In genomic region chr20:5606347-5606746, GRCh38 we compare ENCODE assay signal across 14 cellular contexts. TPM values are rescaled to one million over a fixed set of nuclear protein-coding genes. Genes with fewer than 3 reads are reported as not detected.
DNase-seq lines count a peak whose midpoint lies in the region; ATAC-seq and TF ChIP-seq lines count a peak whose summit lies in the region.
"Had no signal": no experiment of that assay in that cellular context is flagged by ENCODE, and none has a peak within 500 bp of the region (broad histone marks: within the 10 kb centered on the region; RNA-seq: fewer than 3 reads in every experiment).

No MANE protein-coding gene starts in this region.

- intact Hi-C loops in OCI-LY7 (cut with micrococcal nuclease; ENCODE audit: unreplicated experiment), result loop anchor here (5.0 kb wide), 1 partner anchor 181 kb away; no protein-coding TSS in a partner anchor
- intact Hi-C loops in posterior cingulate gyrus (cut with DNase I), result no loop called here

- no peak for ATAC-seq in effector memory CD8-positive, alpha-beta T cell (replicated peaks)
- ATAC-seq in stimulated activated naive B cell treated with anti-CD40 and anti-IgM and Interleukin-4, amounts not matched to agents 10 μg/mL and 1 μg/mL and 100 μg/mL, for 72 hours (replicated peaks), result no peak

- H3K4me3 ChIP-seq in OCI-LY7 (ENCODE audit: low read depth, low read length, poor library complexity, severe bottlenecking), result peak overlapping the region; percentile 79
- no peak overlapping the region for H3K4me3 ChIP-seq in endodermal cell (ENCODE audit: low read length)
- H3K4me3 ChIP-seq: SJSA1 had no signal

- POLR2A ChIA-PET in OCI-LY7 (lab: Charles Lee), result interaction anchor here (0.6 to 1.8 kb wide), 18 partner anchors 10 to 202 kb away, joined by 3 to 14 read pairs (median 4); no protein-coding TSS in a partner anchor

- WGBS in endodermal cell (ENCODE audit: insufficient coverage in 1 of 2, insufficient read length in 1 of 2), 2 experiments, result 90 to 100% methylated on average over 1 of the region's 1 CpG

- H3K27ac ChIP-seq in OCI-LY7 (ENCODE audit: low read depth, low read length, poor library complexity, severe bottlenecking), result peak overlapping the region; percentile 94
- no peak overlapping the region for H3K27ac ChIP-seq in endodermal cell (ENCODE audit: low read depth, low read length)
- H3K27ac ChIP-seq: SJSA1 had no signal

- H3K9me3 Mint-ChIP-seq in activated naive CD8-positive, alpha-beta T cell (ENCODE audit: low read depth), result no peaks in the 10 kb centered on the region
- no peaks in the 10 kb centered on the region for H3K9me3 Mint-ChIP-seq in activated naive CD8-positive, alpha-beta T cell treated with anti-CD3 and anti-CD28 coated beads for 36 hours
- H3K9me3 Mint-ChIP-seq in effector memory CD8-positive, alpha-beta T cell, result no peaks in the 10 kb centered on the region
- no peaks in the 10 kb centered on the region for H3K9me3 Mint-ChIP-seq in stimulated activated naive B cell treated with anti-CD40 and anti-IgM and Interleukin-4, amounts not matched to agents 10 μg/mL and 1 μg/mL and 100 μg/mL, for 72 hours
- no peaks in the 10 kb centered on the region for H3K9me3 Mint-ChIP-seq in endodermal cell

- H2AFZ ChIP-seq in OCI-LY7 (ENCODE audit: low read length), result no peak overlapping the region

- H3K27ac Mint-ChIP-seq in activated naive CD8-positive, alpha-beta T cell, result peak overlapping the region; percentile 35
- H3K27ac Mint-ChIP-seq in activated naive CD8-positive, alpha-beta T cell treated with anti-CD3 and anti-CD28 coated beads for 36 hours, result no peak overlapping the region
- peak overlapping the region; percentile 76 to 87 for H3K27ac Mint-ChIP-seq in effector memory CD8-positive, alpha-beta T cell
- no peak overlapping the region for H3K27ac Mint-ChIP-seq in stimulated activated naive B cell treated with anti-CD40 and anti-IgM and Interleukin-4, amounts not matched to agents 10 μg/mL and 1 μg/mL and 100 μg/mL, for 72 hours
- H3K27ac Mint-ChIP-seq in endodermal cell, result no peak overlapping the region

- peaks cover 87% of the 10 kb centered on the region for H3K79me2 ChIP-seq in OCI-LY7 (ENCODE audit: insufficient read depth, low read depth, low read length)

- H3K4me1 Mint-ChIP-seq in activated naive CD8-positive, alpha-beta T cell (ENCODE audit: low read depth), result peaks cover 72% of the 10 kb centered on the region
- peaks cover 61% of the 10 kb centered on the region for H3K4me1 Mint-ChIP-seq in activated naive CD8-positive, alpha-beta T cell treated with anti-CD3 and anti-CD28 coated beads for 36 hours
- peaks cover 49 to 62% of the 10 kb centered on the region in 2 donors for H3K4me1 Mint-ChIP-seq in effector memory CD8-positive, alpha-beta T cell (ENCODE audit: low read depth in 2 of 2)
- peaks cover 35 to 70% of the 10 kb centered on the region in 2 donors for H3K4me1 Mint-ChIP-seq in stimulated activated naive B cell treated with anti-CD40 and anti-IgM and Interleukin-4, amounts not matched to agents 10 μg/mL and 1 μg/mL and 100 μg/mL, for 72 hours
- peaks cover 18% of the 10 kb centered on the region for H3K4me1 Mint-ChIP-seq in endodermal cell

- H3K9me2 ChIP-seq in OCI-LY7 (ENCODE audit: insufficient read depth, low read length), result no peaks in the 10 kb centered on the region

- no peaks in the 10 kb centered on the region for H3K27me3 Mint-ChIP-seq in activated naive CD8-positive, alpha-beta T cell
- H3K27me3 Mint-ChIP-seq in activated naive CD8-positive, alpha-beta T cell treated with anti-CD3 and anti-CD28 coated beads for 36 hours, result peaks cover 3% of the 10 kb centered on the region
- H3K27me3 Mint-ChIP-seq in effector memory CD8-positive, alpha-beta T cell, result no peaks in the 10 kb centered on the region
- H3K27me3 Mint-ChIP-seq in stimulated activated naive B cell treated with anti-CD40 and anti-IgM and Interleukin-4, amounts not matched to agents 10 μg/mL and 1 μg/mL and 100 μg/mL, for 72 hours, result no peaks in the 10 kb centered on the region
- no peaks in the 10 kb centered on the region for H3K27me3 Mint-ChIP-seq in endodermal cell (ENCODE audit: insufficient read depth)

- H3K36me3 Mint-ChIP-seq in activated naive CD8-positive, alpha-beta T cell, result peaks cover 13% of the 10 kb centered on the region
- peaks cover 44% of the 10 kb centered on the region for H3K36me3 Mint-ChIP-seq in activated naive CD8-positive, alpha-beta T cell treated with anti-CD3 and anti-CD28 coated beads for 36 hours
- H3K36me3 Mint-ChIP-seq in effector memory CD8-positive, alpha-beta T cell (ENCODE audit: insufficient read depth), result peaks cover 79% of the 10 kb centered on the region
- H3K36me3 Mint-ChIP-seq in stimulated activated naive B cell treated with anti-CD40 and anti-IgM and Interleukin-4, amounts not matched to agents 10 μg/mL and 1 μg/mL and 100 μg/mL, for 72 hours, result peaks cover 38 to 46% of the 10 kb centered on the region in 2 donors
- peaks cover 16% of the 10 kb centered on the region for H3K36me3 Mint-ChIP-seq in endodermal cell (ENCODE audit: low read depth)

- H3K4me1 ChIP-seq in OCI-LY7 (ENCODE audit: insufficient read depth, low read length, poor library complexity, severe bottlenecking), result peaks cover 60% of the 10 kb centered on the region
- no peaks in the 10 kb centered on the region for H3K4me1 ChIP-seq in endodermal cell (ENCODE audit: control insufficient read depth, insufficient read depth, low read length)

- no peaks in the 10 kb centered on the region for H3K27me3 ChIP-seq in endodermal cell (ENCODE audit: control insufficient read depth, insufficient read depth, low read length, poor library complexity, severe bottlenecking)
- H3K27me3 ChIP-seq: SJSA1 had no signal

- H4K20me1 ChIP-seq in OCI-LY7 (ENCODE audit: insufficient read depth, low read length), result peaks cover 16% of the 10 kb centered on the region

- BruUV-seq in OCI-LY7 (replicated peaks; lab: Mats Ljungman, UMichigan), result no TSS peak

- no peak for TF ChIP-seq CTCF in OCI-LY7 (conservative IDR thresholded peaks at IDR 0.05; ENCODE audit: low read length)
- TF ChIP-seq CTCF in endodermal cell (conservative IDR thresholded peaks at IDR 0.05), result no peak

- no peak overlapping the region for H3K9ac ChIP-seq in endodermal cell (ENCODE audit: extremely low read depth, low read length, poor library complexity, severe bottlenecking)

- H3K4me3 Mint-ChIP-seq in activated naive CD8-positive, alpha-beta T cell, result peak overlapping the region; percentile 78
- no peak overlapping the region for H3K4me3 Mint-ChIP-seq in activated naive CD8-positive, alpha-beta T cell treated with anti-CD3 and anti-CD28 coated beads for 36 hours
- peak overlapping the region; percentile 32 to 89 for H3K4me3 Mint-ChIP-seq in effector memory CD8-positive, alpha-beta T cell
- peak overlapping the region; percentile 13 to 49 for H3K4me3 Mint-ChIP-seq in stimulated activated naive B cell treated with anti-CD40 and anti-IgM and Interleukin-4, amounts not matched to agents 10 μg/mL and 1 μg/mL and 100 μg/mL, for 72 hours
- no peak overlapping the region for H3K4me3 Mint-ChIP-seq in endodermal cell

- H3K4me2 ChIP-seq in OCI-LY7 (ENCODE audit: low read length), result peak overlapping the region; percentile 97

- CTCF ChIA-PET in OCI-LY7 (lab: Charles Lee; ENCODE audit: unreplicated experiment), result interaction anchor here (0.6 to 4.3 kb wide), 3 partner anchors 13 to 178 kb away, joined by 3 to 20 read pairs (median 5); no protein-coding TSS in a partner anchor

- DNase-seq in activated naive CD8-positive, alpha-beta T cell treated with anti-CD3 and anti-CD28 coated beads for 36 hours, result no peak
- no peak for DNase-seq in OCI-LY7 (ENCODE audit: low spot score)
- no peak for DNase-seq in effector memory CD8-positive, alpha-beta T cell
- DNase-seq in stimulated activated naive B cell treated with anti-CD40 and anti-IgM and Interleukin-4, amounts not matched to agents 10 μg/mL and 1 μg/mL and 100 μg/mL, for 72 hours, result no peak
- DNase-seq in endodermal cell, result no peak
- DNase-seq in NCI-H1694 (lab: John Stamatoyannopoulos, UW), result no peak
- DNase-seq in posterior cingulate gyrus, result no peak
- DNase-seq: GDM1; midbrain; NCI-H146; NCI-H526 treated with DMSO at 0.1 percent for 48 hours; stimulated activated naive CD4-positive, alpha-beta T cell had no signal

- H3K36me3 ChIP-seq in OCI-LY7 (ENCODE audit: insufficient read depth, low read length) (peaks cover 68% of the 10 kb centered on the region), endodermal cell (ENCODE audit: control insufficient read depth, insufficient read depth, low read length) (peaks cover 14% of the 10 kb centered on the region)

- H3K9me3 ChIP-seq in OCI-LY7 (ENCODE audit: low read length) (no peaks in the 10 kb centered on the region), endodermal cell (ENCODE audit: control insufficient read depth, low read length) (no peaks in the 10 kb centered on the region)
- H3K9me3 ChIP-seq: SJSA1 had no signal

RNA-seq across cellular contexts. Expression of gene GPCPD1, which starts 4.5 kb away (rescaled TPM):
- total RNA-seq in activated naive CD8-positive, alpha-beta T cell treated with anti-CD3 and anti-CD28 coated beads for 36 hours, result 10 to 100 TPM; 23.7 to 24.3 TPM
- total RNA-seq in OCI-LY7 (2014; rRNA removed; shearing (Covaris generic)), result 36.6 and 50.8 TPM in 2 replicates
- total RNA-seq in OCI-LY7 (2022) (90.7 and 101 TPM in 2 replicates), endodermal cell (10 to 100 TPM; 19.9 to 28.5 TPM)
- 26.7 TPM for polyA plus RNA-seq in endodermal cell (2013, experiment 1 of 2)
- polyA plus RNA-seq in endodermal cell (2013, experiment 2 of 2), result 22.1 TPM

Comparison
In these comparisons a context has a peak if more than half of its experiments do, and no peak if none do; other contexts are left out.
1. H3K27ac Mint-ChIP-seq: peak in activated naive CD8-positive, alpha-beta T cell (single experiment) and effector memory CD8-positive, alpha-beta T cell (2 of 2); none in activated naive CD8-positive, alpha-beta T cell treated with anti-CD3 and anti-CD28 coated beads for 36 hours (single experiment), stimulated activated naive B cell treated with anti-CD40 and anti-IgM and Interleukin-4, amounts not matched to agents 10 μg/mL and 1 μg/mL and 100 μg/mL, for 72 hours (single experiment) and endodermal cell (single experiment).
2. H3K4me3 Mint-ChIP-seq: peak in activated naive CD8-positive, alpha-beta T cell (single experiment), effector memory CD8-positive, alpha-beta T cell (2 of 2) and stimulated activated naive B cell treated with anti-CD40 and anti-IgM and Interleukin-4, amounts not matched to agents 10 μg/mL and 1 μg/mL and 100 μg/mL, for 72 hours (2 of 2); none in activated naive CD8-positive, alpha-beta T cell treated with anti-CD3 and anti-CD28 coated beads for 36 hours (single experiment) and endodermal cell (single experiment).